ENCODE assay signal across 25 cellular contexts in genomic region chr6:134921980-134922313, GRCh38. TPM values are rescaled to one million over a fixed set of nuclear protein-coding genes. Genes with fewer than 3 reads are reported as not detected.
A peak's percentile ranks its signal among the peaks of the same experiment; 100 is the strongest.
DNase-seq lines count a peak whose midpoint lies in the region; ATAC-seq, FAIRE-seq and TF ChIP-seq lines count a peak whose summit lies in the region.
"Had no signal": no experiment of that assay in that cellular context is flagged by ENCODE, and none has a peak within 500 bp of the region (broad histone marks: within the 10 kb centered on the region; RNA-seq: fewer than 3 reads in every experiment).

No MANE protein-coding gene starts in this region.

- no peak overlapping the region for H3K4me2 ChIP-seq in astrocyte (ENCODE audit: low read length)
- H3K4me2 ChIP-seq: BLaER1, smooth muscle cell had no signal

- no peak for TF ChIP-seq POLR2A in right lobe of liver (IDR thresholded peaks at IDR 0.05)

- H3K36me3 ChIP-seq in astrocyte (ENCODE audit: insufficient read depth, low read length) (no peaks in the 10 kb centered on the region), right lobe of liver (peaks cover 0 to 74% (median 36%) of the 10 kb centered on the region in 4 donors)
- H3K36me3 ChIP-seq: adrenal gland, BLaER1, esophagus squamous epithelium, HAP-1, suprapubic skin had no signal

- no peaks in the 10 kb centered on the region for H3K79me2 ChIP-seq in astrocyte (ENCODE audit: insufficient read depth, low read length)

- peak in 3 of 4 donors; percentile 8 to 17 (median 8) for ATAC-seq in right lobe of liver
- ATAC-seq in GM21717 (IDR thresholded peaks at IDR 0.05; ENCODE audit: unreplicated experiment): no peak
- ATAC-seq in activated T-helper 17 cell treated with anti-CD3 and anti-CD28 coated beads, Interleukin-2, amount 50 U/mL, for 72 hours (replicated peaks): no peak

- H3K9me3 ChIP-seq in astrocyte (ENCODE audit: insufficient read depth, low read depth, low read length) (no peaks in the 10 kb centered on the region), right lobe of liver (no peaks in the 10 kb centered on the region)
- H3K9me3 ChIP-seq: adrenal gland, BLaER1, Caco-2, esophagus squamous epithelium, HAP-1, suprapubic skin had no signal

- 67% methylated on average over 1 of the region's 4 CpGs for WGBS in right lobe of liver (ENCODE audit: insufficient coverage, low coverage, low lambda C conversion rate, missing lambda C conversion rate)

- no peaks in the 10 kb centered on the region for H3K27me3 ChIP-seq in astrocyte (ENCODE audit: insufficient read depth, low read length)
- H3K27me3 ChIP-seq in right lobe of liver: no peaks in the 10 kb centered on the region
- H3K27me3 ChIP-seq: adrenal gland, BLaER1, esophagus squamous epithelium, suprapubic skin had no signal

- no peaks in the 10 kb centered on the region for H3K4me1 Mint-ChIP-seq in astrocyte (ENCODE audit: low read depth, unreplicated experiment)
- H3K4me1 Mint-ChIP-seq in activated T-helper 17 cell treated with anti-CD3 and anti-CD28 coated beads, Interleukin-2, amount 50 U/mL, for 72 hours: no peaks in the 10 kb centered on the region
- H3K4me1 Mint-ChIP-seq: memory B cell had no signal

- H3K27ac ChIP-seq in astrocyte (ENCODE audit: low read depth, low read length) (no peak overlapping the region), right lobe of liver (no peak overlapping the region)
- H3K27ac ChIP-seq: adrenal gland, BLaER1, esophagus squamous epithelium, suprapubic skin had no signal

- peaks cover 7% of the 10 kb centered on the region for H3K4me1 ChIP-seq in astrocyte (ENCODE audit: insufficient read depth, low read length)
- H3K4me1 ChIP-seq in right lobe of liver: no peaks in the 10 kb centered on the region
- H3K4me1 ChIP-seq: adrenal gland, BLaER1, Caco-2, esophagus squamous epithelium, HAP-1, suprapubic skin had no signal

- peaks cover 5% of the 10 kb centered on the region for H3K27me3 Mint-ChIP-seq in astrocyte (ENCODE audit: low read depth, unreplicated experiment)
- no peaks in the 10 kb centered on the region for H3K27me3 Mint-ChIP-seq in activated T-helper 17 cell treated with anti-CD3 and anti-CD28 coated beads, Interleukin-2, amount 50 U/mL, for 72 hours

- no peak overlapping the region for H3K27ac Mint-ChIP-seq in astrocyte (ENCODE audit: unreplicated experiment)
- H3K27ac Mint-ChIP-seq in activated T-helper 17 cell treated with anti-CD3 and anti-CD28 coated beads, Interleukin-2, amount 50 U/mL, for 72 hours: no peak overlapping the region
- H3K27ac Mint-ChIP-seq: memory B cell; T-helper 1 cell treated with Interleukin-12 subunit alpha and Interleukin-12 subunit beta and Interleukin-4 antibody, amounts not matched to agents 30 μg/mL and 1 μg/mL, for 36 hours had no signal

- no peak overlapping the region for H2AFZ ChIP-seq in astrocyte (ENCODE audit: low read depth, low read length)

- TF ChIP-seq CTCF in D721Med (IDR thresholded peaks at IDR 0.05; ENCODE audit: insufficient read depth, missing control alignments) (no peak), astrocyte (IDR thresholded peaks at IDR 0.05; ENCODE audit: insufficient read depth, low read depth, low read length) (no peak), right lobe of liver (IDR thresholded peaks at IDR 0.05) (no peak), GM20000 (IDR thresholded peaks at IDR 0.05; ENCODE audit: extremely low read depth, missing control alignments) (no peak)

- intact Hi-C loops in right lobe of liver (cut with DNase I): no loop called here

- peaks cover 3% of the 10 kb centered on the region for H3K9me3 Mint-ChIP-seq in astrocyte (ENCODE audit: unreplicated experiment)
- no peaks in the 10 kb centered on the region for H3K9me3 Mint-ChIP-seq in activated T-helper 17 cell treated with anti-CD3 and anti-CD28 coated beads, Interleukin-2, amount 50 U/mL, for 72 hours
- H3K9me3 Mint-ChIP-seq: memory B cell; T-helper 1 cell treated with Interleukin-12 subunit alpha and Interleukin-12 subunit beta and Interleukin-4 antibody, amounts not matched to agents 30 μg/mL and 1 μg/mL, for 36 hours had no signal

- no peaks in the 10 kb centered on the region for H4K20me1 ChIP-seq in astrocyte (ENCODE audit: insufficient read depth, low read length)
- H4K20me1 ChIP-seq: BLaER1 had no signal

- no peak overlapping the region for H3K9ac ChIP-seq in astrocyte (ENCODE audit: low read length)
- H3K9ac ChIP-seq: BLaER1 had no signal

- peak; percentile 90 for FAIRE-seq in D721Med (lab: Jason Lieb, UNC)
- no peak for FAIRE-seq in astrocyte (lab: Jason Lieb, UNC)
- FAIRE-seq: GM12891 had no signal

- no peak overlapping the region for H3K4me3 ChIP-seq in astrocyte (ENCODE audit: insufficient read depth, low read depth, low read length)
- no peak overlapping the region for H3K4me3 ChIP-seq in right lobe of liver
- H3K4me3 ChIP-seq: adrenal gland, BLaER1, esophagus squamous epithelium, HAP-1, smooth muscle cell, suprapubic skin had no signal

- no peak overlapping the region for H3K4me3 Mint-ChIP-seq in astrocyte (ENCODE audit: unreplicated experiment)
- H3K4me3 Mint-ChIP-seq in activated T-helper 17 cell treated with anti-CD3 and anti-CD28 coated beads, Interleukin-2, amount 50 U/mL, for 72 hours: no peak overlapping the region
- H3K4me3 Mint-ChIP-seq: memory B cell; T-helper 1 cell treated with Interleukin-12 subunit alpha and Interleukin-12 subunit beta and Interleukin-4 antibody, amounts not matched to agents 30 μg/mL and 1 μg/mL, for 36 hours had no signal

- DNase-seq in D721Med (ENCODE audit: insufficient read length, low spot score) (no peak), NCI-H2171 (lab: John Stamatoyannopoulos, UW) (peak; percentile 90), astrocyte (ENCODE audit: low read depth) (peak; percentile 13), right lobe of liver (no peak), GM20000 (ENCODE audit: low spot score) (no peak), GF-D8 (lab: John Stamatoyannopoulos, UW) (no peak)
- DNase-seq: activated CD8-positive, alpha-beta memory T cell treated with anti-CD3 and anti-CD28 coated beads for 24 hours; activated T-cell treated with anti-CD3 and anti-CD28 coated beads, Interleukin-2, amount 50 U/mL, for 1 hour; adrenal gland; Caco-2; cortex of kidney; esophagus squamous epithelium; Kasumi-1; NCI-H187 treated with DMSO at 0.1 percent for 48 hours; NK-92 treated with Interleukin-12 subunit alpha and Interleukin-12 subunit beta, amount 100 ng/mL, for 24 hours had no signal

- H3K36me3 Mint-ChIP-seq in astrocyte (ENCODE audit: low read depth, unreplicated experiment): peaks cover 4% of the 10 kb centered on the region
- H3K36me3 Mint-ChIP-seq in activated T-helper 17 cell treated with anti-CD3 and anti-CD28 coated beads, Interleukin-2, amount 50 U/mL, for 72 hours (ENCODE audit: low read depth): no peaks in the 10 kb centered on the region
- H3K36me3 Mint-ChIP-seq: memory B cell had no signal

RNA-seq across cellular contexts. Expression of gene ALDH8A1, which starts 28.0 kb away (rescaled TPM):
- total RNA-seq in astrocyte (0.41 TPM in 2 replicates), right lobe of liver (100 to 1,000 TPM in 4 of 6 experiments, 10 to 100 TPM in 2; 91.4 to 175 (median 166) TPM)
- 1 to 10 TPM; 1.2 to 4.4 TPM for total RNA-seq in activated T-helper 17 cell treated with anti-CD3 and anti-CD28 coated beads, Interleukin-2, amount 50 U/mL, for 72 hours
- total RNA-seq: Daoy had no signal

Comparison
In these comparisons a context has a peak if more than half of its experiments do, and no peak if none do; other contexts are left out.
1. DNase-seq: peak in NCI-H2171 (single experiment) and astrocyte (single experiment); none in D721Med (single experiment), right lobe of liver (0 of 3), GM20000 (single experiment) and GF-D8 (single experiment).
2. ATAC-seq: peak in right lobe of liver (3 of 4); none in GM21717 (single experiment) and activated T-helper 17 cell treated with anti-CD3 and anti-CD28 coated beads, Interleukin-2, amount 50 U/mL, for 72 hours (single experiment).
3. RNA of gene ALDH8A1, which starts 28.0 kb away (total RNA-seq): 91.4 to 175 TPM in right lobe of liver; 1.2 to 4.4 TPM in activated T-helper 17 cell treated with anti-CD3 and anti-CD28 coated beads, Interleukin-2, amount 50 U/mL, for 72 hours and 0.41 TPM in astrocyte; every median in the first group is over 10 times any median in the second.